8 cellular contexts compared by ENCODE assay signal in genomic region chr22:42856865-42857704, GRCh38. TPM values are rescaled to one million over a fixed set of nuclear protein-coding genes. Genes with fewer than 3 reads are reported as not detected.
A peak's percentile ranks its signal among the peaks of the same experiment; 100 is the strongest.
DNase-seq lines count a peak whose midpoint lies in the region; ATAC-seq and TF ChIP-seq lines count a peak whose summit lies in the region.

A gene with protein sequence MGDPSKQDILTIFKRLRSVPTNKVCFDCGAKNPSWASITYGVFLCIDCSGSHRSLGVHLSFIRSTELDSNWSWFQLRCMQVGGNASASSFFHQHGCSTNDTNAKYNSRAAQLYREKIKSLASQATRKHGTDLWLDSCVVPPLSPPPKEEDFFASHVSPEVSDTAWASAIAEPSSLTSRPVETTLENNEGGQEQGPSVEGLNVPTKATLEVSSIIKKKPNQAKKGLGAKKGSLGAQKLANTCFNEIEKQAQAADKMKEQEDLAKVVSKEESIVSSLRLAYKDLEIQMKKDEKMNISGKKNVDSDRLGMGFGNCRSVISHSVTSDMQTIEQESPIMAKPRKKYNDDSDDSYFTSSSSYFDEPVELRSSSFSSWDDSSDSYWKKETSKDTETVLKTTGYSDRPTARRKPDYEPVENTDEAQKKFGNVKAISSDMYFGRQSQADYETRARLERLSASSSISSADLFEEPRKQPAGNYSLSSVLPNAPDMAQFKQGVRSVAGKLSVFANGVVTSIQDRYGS (minus strand): TSS chr22:42857273. CDS start chr22:42857182, 91 bp downstream.

- CTCF ChIA-PET in PC-9 (lab: Charles Lee) = interaction anchor here (2.0 kb wide), 1 partner anchor 11 kb away, joined by 15 read pairs; no protein-coding TSS in a partner anchor

- DNase-seq in DMS 273 treated with DMSO at 0.1 percent for 48 hours (lab: John Stamatoyannopoulos, UW) (peak; percentile 54), PC-9 (peak; percentile 76 to 95), epithelial cell of proximal tubule (ENCODE audit: low read depth) (no peak), mucosa of gallbladder (ENCODE audit: low spot score) (peak; percentile 95)
- DNase-seq in activated T-cell treated with anti-CD3 and anti-CD28 coated beads, Interleukin-2, amount 50 U/mL, for 1 hour = peak; percentile 98
- DNase-seq in stimulated activated CD8-positive, alpha-beta memory T cell treated with anti-CD3 and anti-CD28 coated beads, Interleukin-4, amount 100 ng/mL, for 24 hours (ENCODE audit: low read depth) = peak; percentile 91

- H3K79me2 ChIP-seq in PC-9 (ENCODE audit: low read depth) = peaks cover 44% of the 10 kb centered on the region

- H3K27me3 ChIP-seq in PC-9 (ENCODE audit: insufficient read depth, low read depth) = no peaks in the 10 kb centered on the region

- no peaks in the 10 kb centered on the region for H3K36me3 ChIP-seq in PC-9 (ENCODE audit: low read depth)

- TF ChIP-seq EP300 in Ishikawa (IDR thresholded peaks at IDR 0.05; ENCODE audit: borderline replicate concordance) = no peak

- no peak for TF ChIP-seq RAD21 in Ishikawa (IDR thresholded peaks at IDR 0.05; ENCODE audit: low read depth)

- H3K27ac ChIP-seq in PC-9 = peak within 1 kb of the TSS; percentile 75

- peak within 1 kb of the TSS; percentile 85 for H2AFZ ChIP-seq in PC-9

- H3K4me2 ChIP-seq in PC-9 = peak within 1 kb of the TSS; percentile 96

- H3K4me3 ChIP-seq in PC-9 (peak within 1 kb of the TSS; percentile 94), epithelial cell of proximal tubule (ENCODE audit: low read depth, low read length) (peak within 1 kb of the TSS; percentile 97)

- POLR2A ChIA-PET in PC-9 (lab: Charles Lee; ENCODE audit: unreplicated experiment) = no interaction called here

- peaks cover 15% of the 10 kb centered on the region; the same call in 1 of the 2 replicates for H4K20me1 ChIP-seq in PC-9 (ENCODE audit: insufficient read depth)

- H3K9me2 ChIP-seq in PC-9 (ENCODE audit: insufficient read depth) = no peaks in the 10 kb centered on the region

- ATAC-seq in GM21529 (IDR thresholded peaks at IDR 0.05; ENCODE audit: unreplicated experiment) = peak; percentile 73

- no peak for TF ChIP-seq CTCF in PC-9 (conservative IDR thresholded peaks at IDR 0.05)
- no peak for TF ChIP-seq CTCF in epithelial cell of proximal tubule (conservative IDR thresholded peaks at IDR 0.05; ENCODE audit: low read depth, low read length)

- intact Hi-C loops in PC-9 (cut with micrococcal nuclease; ENCODE audit: unreplicated experiment) = no loop called here

- BruUV-seq in PC-9 (replicated peaks; lab: Mats Ljungman, UMichigan) = no TSS peak

- peaks cover 24% of the 10 kb centered on the region for H3K4me1 ChIP-seq in PC-9 (replicated peaks; ENCODE audit: insufficient read depth)

- H3K9me3 ChIP-seq in PC-9 (ENCODE audit: insufficient read depth, low read depth) = no peaks in the 10 kb centered on the region

- H3F3A ChIP-seq in PC-9 (ENCODE audit: insufficient read depth, low read depth) = peaks cover 37% of the 10 kb centered on the region

TF ChIP-seq in Ishikawa, 13 proteins besides CTCF, POLR2A, EP300 and RAD21:
- TF ChIP-seq, protein P1, sequence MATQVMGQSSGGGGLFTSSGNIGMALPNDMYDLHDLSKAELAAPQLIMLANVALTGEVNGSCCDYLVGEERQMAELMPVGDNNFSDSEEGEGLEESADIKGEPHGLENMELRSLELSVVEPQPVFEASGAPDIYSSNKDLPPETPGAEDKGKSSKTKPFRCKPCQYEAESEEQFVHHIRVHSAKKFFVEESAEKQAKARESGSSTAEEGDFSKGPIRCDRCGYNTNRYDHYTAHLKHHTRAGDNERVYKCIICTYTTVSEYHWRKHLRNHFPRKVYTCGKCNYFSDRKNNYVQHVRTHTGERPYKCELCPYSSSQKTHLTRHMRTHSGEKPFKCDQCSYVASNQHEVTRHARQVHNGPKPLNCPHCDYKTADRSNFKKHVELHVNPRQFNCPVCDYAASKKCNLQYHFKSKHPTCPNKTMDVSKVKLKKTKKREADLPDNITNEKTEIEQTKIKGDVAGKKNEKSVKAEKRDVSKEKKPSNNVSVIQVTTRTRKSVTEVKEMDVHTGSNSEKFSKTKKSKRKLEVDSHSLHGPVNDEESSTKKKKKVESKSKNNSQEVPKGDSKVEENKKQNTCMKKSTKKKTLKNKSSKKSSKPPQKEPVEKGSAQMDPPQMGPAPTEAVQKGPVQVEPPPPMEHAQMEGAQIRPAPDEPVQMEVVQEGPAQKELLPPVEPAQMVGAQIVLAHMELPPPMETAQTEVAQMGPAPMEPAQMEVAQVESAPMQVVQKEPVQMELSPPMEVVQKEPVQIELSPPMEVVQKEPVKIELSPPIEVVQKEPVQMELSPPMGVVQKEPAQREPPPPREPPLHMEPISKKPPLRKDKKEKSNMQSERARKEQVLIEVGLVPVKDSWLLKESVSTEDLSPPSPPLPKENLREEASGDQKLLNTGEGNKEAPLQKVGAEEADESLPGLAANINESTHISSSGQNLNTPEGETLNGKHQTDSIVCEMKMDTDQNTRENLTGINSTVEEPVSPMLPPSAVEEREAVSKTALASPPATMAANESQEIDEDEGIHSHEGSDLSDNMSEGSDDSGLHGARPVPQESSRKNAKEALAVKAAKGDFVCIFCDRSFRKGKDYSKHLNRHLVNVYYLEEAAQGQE (IDR thresholded peaks at IDR 0.05; ENCODE audit: low read depth) = no peak
- peak; percentile 100 for TF ChIP-seq MAX (IDR thresholded peaks at IDR 0.05)
- no peak for TF ChIP-seq TCF12 (IDR thresholded peaks at IDR 0.05; ENCODE audit: low read depth)
- peak; percentile 76 for TF ChIP-seq EGR1 (IDR thresholded peaks at IDR 0.05)
- TF ChIP-seq YY1 (IDR thresholded peaks at IDR 0.05; ENCODE audit: low read depth) = peak; percentile 26
- peak; percentile 24; the same call in 1 of the 2 replicates for TF ChIP-seq CREB1 (IDR thresholded peaks at IDR 0.05; ENCODE audit: low read depth)

RNA-seq across cellular contexts. Expression of the gene that starts here (rescaled TPM):
- total RNA-seq in PC-9 (2021) (26.5 and 29.1 TPM in 2 replicates), epithelial cell of proximal tubule (50.1 and 62.2 TPM in 2 replicates), mucosa of gallbladder (49.8 TPM)
